24 cellular contexts compared by ENCODE assay signal in the genomic region with DNA sequence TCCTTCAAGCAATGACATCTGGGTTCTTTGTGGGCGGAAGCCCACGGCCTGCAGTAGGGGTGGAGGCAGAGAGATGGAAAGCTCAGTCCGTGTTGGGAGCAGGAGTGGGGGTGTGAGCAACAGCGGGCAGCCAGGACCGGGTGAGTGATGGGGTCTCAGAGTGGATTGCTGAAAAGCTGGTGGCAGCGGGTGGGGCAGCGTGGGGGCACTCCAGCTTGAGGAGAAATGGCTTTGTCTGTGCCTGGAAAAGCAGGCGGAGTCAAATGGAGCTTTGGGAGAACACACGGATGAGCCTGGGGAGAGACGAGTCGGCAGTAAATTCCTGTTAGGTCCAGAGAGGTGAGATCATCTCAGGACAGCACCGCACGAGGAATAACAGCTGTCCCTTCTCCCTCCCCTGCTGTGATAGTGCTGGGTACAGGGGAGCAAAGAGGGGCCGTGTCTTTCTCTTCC. TPM values are rescaled to one million over a fixed set of nuclear protein-coding genes. Genes with fewer than 3 reads are reported as not detected.
DNase-seq lines count a peak whose midpoint lies in the region; ATAC-seq and TF ChIP-seq lines count a peak whose summit lies in the region.
"Had no signal": no experiment of that assay in that cellular context is flagged by ENCODE, and none has a peak within 500 bp of the region (broad histone marks: within the 10 kb centered on the region; RNA-seq: fewer than 3 reads in every experiment).

No MANE protein-coding gene starts in this region.

- DNase-seq in WERI-Rb-1 (peak; percentile 28), endodermal cell (no peak), nephron progenitor cell (no peak), vagina (ENCODE audit: extremely low spot score in 2 of 2) (no peak), NK-92 (lab: John Stamatoyannopoulos, UW; ENCODE audit: unreplicated experiment) (no peak)
- no peak for DNase-seq in effector memory CD8-positive, alpha-beta T cell
- DNase-seq: ACHN, C1 segment of cervical spinal cord, DMS79 treated with DMSO at 0.1 percent for 48 hours, GDM1, GOT3, HFFc6, KG1, MV-4-11, NCI-H187, NCI-H2107, NCI-H2227 treated with DMSO at 0.1 percent for 48 hours, NCI-H510A treated with DMSO at 0.1 percent for 48 hours, NCI-H774, OCI-M1, Right ventricle myocardium superior had no signal

- no peak overlapping the region for H3K4me3 ChIP-seq in WERI-Rb-1 (ENCODE audit: low read depth, low read length)
- no peak overlapping the region for H3K4me3 ChIP-seq in endodermal cell (ENCODE audit: low read length)
- no peak overlapping the region for H3K4me3 ChIP-seq in vagina

- H3K9ac ChIP-seq in endodermal cell (ENCODE audit: extremely low read depth, low read length, poor library complexity, severe bottlenecking), result no peak overlapping the region

- ATAC-seq in GM21526 (IDR thresholded peaks at IDR 0.05; ENCODE audit: low FRiP score, unreplicated experiment), result no peak
- ATAC-seq in effector memory CD8-positive, alpha-beta T cell (replicated peaks), result no peak
- ATAC-seq: SK-N-SH treated with all-trans-retinoic acid at 6 μM for 48 hours had no signal

- H3K4me1 ChIP-seq in endodermal cell (ENCODE audit: control insufficient read depth, insufficient read depth, low read length) (no peaks in the 10 kb centered on the region), vagina (no peaks in the 10 kb centered on the region)

- no peaks in the 10 kb centered on the region for H3K27me3 ChIP-seq in WERI-Rb-1 (ENCODE audit: insufficient read depth, low read depth, severe bottlenecking)
- H3K27me3 ChIP-seq in endodermal cell (ENCODE audit: control insufficient read depth, insufficient read depth, low read length, poor library complexity, severe bottlenecking), result no peaks in the 10 kb centered on the region
- no peaks in the 10 kb centered on the region for H3K27me3 ChIP-seq in vagina

- H3K27ac ChIP-seq in WERI-Rb-1, result peak overlapping the region; percentile 31; the same call in 1 of the 2 replicates
- peak overlapping the region; percentile 49 for H3K27ac ChIP-seq in endodermal cell (ENCODE audit: low read depth, low read length)
- H3K27ac ChIP-seq in vagina, result peak overlapping the region; percentile 13

- intact Hi-C loops in vagina (cut with DNase I), result no loop called here

- no peaks in the 10 kb centered on the region for H3K27me3 Mint-ChIP-seq in endodermal cell (ENCODE audit: insufficient read depth)
- peaks cover 7% of the 10 kb centered on the region for H3K27me3 Mint-ChIP-seq in nephron progenitor cell (ENCODE audit: low read depth, poor library complexity)
- H3K27me3 Mint-ChIP-seq in effector memory CD8-positive, alpha-beta T cell, result peaks cover 30 to 42% of the 10 kb centered on the region in 2 donors

- no peak for TF ChIP-seq CTCF in WERI-Rb-1 (IDR thresholded peaks at IDR 0.05; ENCODE audit: low read depth, low read length)
- TF ChIP-seq CTCF in endodermal cell (conservative IDR thresholded peaks at IDR 0.05), result no peak
- no peak for TF ChIP-seq CTCF in nephron progenitor cell (IDR thresholded peaks at IDR 0.05)
- TF ChIP-seq CTCF in vagina (IDR thresholded peaks at IDR 0.05), result no peak

- TF ChIP-seq POLR2A in vagina (IDR thresholded peaks at IDR 0.05), result no peak

- H3K4me3 Mint-ChIP-seq in endodermal cell (no peak overlapping the region), nephron progenitor cell (no peak overlapping the region)
- no peak overlapping the region for H3K4me3 Mint-ChIP-seq in effector memory CD8-positive, alpha-beta T cell
- H3K4me3 Mint-ChIP-seq: HFFc6 had no signal

- H3K27ac Mint-ChIP-seq in endodermal cell (no peak overlapping the region), nephron progenitor cell (peak overlapping the region; percentile 38)
- no peak overlapping the region for H3K27ac Mint-ChIP-seq in effector memory CD8-positive, alpha-beta T cell
- H3K27ac Mint-ChIP-seq: HFFc6 had no signal

- H3K9me3 Mint-ChIP-seq in endodermal cell (no peaks in the 10 kb centered on the region), nephron progenitor cell (peaks cover 14% of the 10 kb centered on the region)
- peaks cover 0 to 2% of the 10 kb centered on the region in 2 donors for H3K9me3 Mint-ChIP-seq in effector memory CD8-positive, alpha-beta T cell

- H3K9me3 ChIP-seq in WERI-Rb-1 (ENCODE audit: severe bottlenecking) (no peaks in the 10 kb centered on the region), endodermal cell (ENCODE audit: control insufficient read depth, low read length) (peaks cover 20% of the 10 kb centered on the region), vagina (no peaks in the 10 kb centered on the region)

- 83 to 85% methylated on average over 7 to 14 of the region's 14 CpGs for WGBS in endodermal cell (ENCODE audit: insufficient coverage in 1 of 2, insufficient read length in 1 of 2), 2 experiments

- peaks cover 17% of the 10 kb centered on the region for H3K36me3 Mint-ChIP-seq in endodermal cell (ENCODE audit: low read depth)
- H3K36me3 Mint-ChIP-seq in nephron progenitor cell (ENCODE audit: low read depth), result no peaks in the 10 kb centered on the region
- H3K36me3 Mint-ChIP-seq in effector memory CD8-positive, alpha-beta T cell (ENCODE audit: insufficient read depth), result no peaks in the 10 kb centered on the region

- peaks cover 45% of the 10 kb centered on the region for H3K36me3 ChIP-seq in WERI-Rb-1
- H3K36me3 ChIP-seq in endodermal cell (ENCODE audit: control insufficient read depth, insufficient read depth, low read length), result no peaks in the 10 kb centered on the region
- H3K36me3 ChIP-seq in vagina, result no peaks in the 10 kb centered on the region

- H3K4me1 Mint-ChIP-seq in endodermal cell, result no peaks in the 10 kb centered on the region
- H3K4me1 Mint-ChIP-seq in nephron progenitor cell, result peaks cover 29% of the 10 kb centered on the region
- no peaks in the 10 kb centered on the region for H3K4me1 Mint-ChIP-seq in effector memory CD8-positive, alpha-beta T cell (ENCODE audit: low read depth in 2 of 2)

RNA-seq across cellular contexts. Expression of a gene that starts 42.1 kb away (rescaled TPM):
- total RNA-seq in endodermal cell (1 to 10 TPM; 3.6 to 7.9 TPM), vagina (0.74 TPM)
- 1.7 TPM for polyA plus RNA-seq in endodermal cell (2013, experiment 1 of 2)
- polyA plus RNA-seq in endodermal cell (2013, experiment 2 of 2), result 1.1 TPM
- total RNA-seq: HFFc6, HT-29 had no signal
